Comparison of ENCODE assay signal across 14 cellular contexts in genomic region chr5:131530706-131531331, GRCh38.
A peak's percentile ranks its signal among the peaks of the same experiment; 100 is the strongest.
DNase-seq lines count a peak whose midpoint lies in the region; ATAC-seq and TF ChIP-seq lines count a peak whose summit lies in the region.
"Had no signal": no experiment of that assay in that cellular context is flagged by ENCODE, and none has a peak within 500 bp of the region (broad histone marks: within the 10 kb centered on the region; RNA-seq: fewer than 3 reads in every experiment).

No MANE protein-coding gene starts in this region.

- TF ChIP-seq POLR2A in gastrocnemius medialis (IDR thresholded peaks at IDR 0.05) = no peak

- peak; percentile 50 for ATAC-seq in naive thymus-derived CD4-positive, alpha-beta T cell
- ATAC-seq in gastrocnemius medialis (no peak), GM21619 (IDR thresholded peaks at IDR 0.05; ENCODE audit: unreplicated experiment) (no peak)

- H3K27me3 ChIP-seq in Karpas-422 (ENCODE audit: low read length) (no peaks in the 10 kb centered on the region), gastrocnemius medialis (no peaks in the 10 kb centered on the region)
- no peaks in the 10 kb centered on the region for H3K27me3 ChIP-seq in naive thymus-derived CD4-positive, alpha-beta T cell (ENCODE audit: control insufficient read depth in 2 of 2, insufficient read depth in 2 of 2, low read length in 2 of 2)

- no peak for TF ChIP-seq CTCF in gastrocnemius medialis (IDR thresholded peaks at IDR 0.05 in 4 of 5, conservative IDR thresholded peaks at IDR 0.05 in 1 of 5)

- peak overlapping the region; percentile 70 for H3K27ac Mint-ChIP-seq in T-helper 2 cell treated with Interferon-gamma antibody and Interleukin-4, amounts not matched to agents 5 μg/mL and 100 μg/mL, for 36 hours
- peak overlapping the region; percentile 78 to 89 (median 86) for H3K27ac Mint-ChIP-seq in naive thymus-derived CD4-positive, alpha-beta T cell

- H3K79me2 ChIP-seq in Karpas-422 (ENCODE audit: low read length) = peaks cover 85% of the 10 kb centered on the region
- H3K79me2 ChIP-seq: parathyroid adenoma had no signal

- peak; percentile 23 for DNase-seq in NCI-H345 (lab: John Stamatoyannopoulos, UW)
- DNase-seq in NCI-H345 treated with DMSO at 0.1 percent for 48 hours (lab: John Stamatoyannopoulos, UW; ENCODE audit: unreplicated experiment) = no peak
- no peak for DNase-seq in Karpas-422
- no peak for DNase-seq in T-helper 2 cell treated with Interferon-gamma antibody and Interleukin-4, amounts not matched to agents 5 μg/mL and 100 μg/mL, for 36 hours (ENCODE audit: low spot score)
- no peak for DNase-seq in naive thymus-derived CD4-positive, alpha-beta T cell
- DNase-seq in NCI-H774 (lab: John Stamatoyannopoulos, UW) = no peak
- DNase-seq in gastrocnemius medialis = no peak
- DNase-seq: DND-41; stimulated activated CD4-positive, alpha-beta T cell treated with anti-CD3 and anti-CD28 coated beads, Interleukin-1b, Interleukin-23, amount 100 ng/mL, for 48 hours; stimulated activated naive CD4-positive, alpha-beta T cell treated with Interleukin-2 at 50 U/mL for 16 hours had no signal

- POLR2A ChIA-PET in naive thymus-derived CD4-positive, alpha-beta T cell (lab: Charles Lee) = interaction anchor here (0.6 to 10.1 kb wide), 5 partner anchors 10 to 477 kb away, joined by 3 to 144 read pairs (median 8); no protein-coding TSS in a partner anchor

- H3K9ac ChIP-seq in Karpas-422 (ENCODE audit: low read length) = no peak overlapping the region
- H3K9ac ChIP-seq: parathyroid adenoma had no signal

- H3K36me3 ChIP-seq in Karpas-422 (ENCODE audit: insufficient read depth, low read length) = peaks cover 3% of the 10 kb centered on the region; the same call in 1 of the 2 replicates
- no peaks in the 10 kb centered on the region for H3K36me3 ChIP-seq in naive thymus-derived CD4-positive, alpha-beta T cell (ENCODE audit: control insufficient read depth in 2 of 3, insufficient read depth in 3 of 3, low read length in 3 of 3)
- no peaks in the 10 kb centered on the region for H3K36me3 ChIP-seq in gastrocnemius medialis

- peak overlapping the region; percentile 70 for H3K4me3 Mint-ChIP-seq in T-helper 2 cell treated with Interferon-gamma antibody and Interleukin-4, amounts not matched to agents 5 μg/mL and 100 μg/mL, for 36 hours
- peak overlapping the region; percentile 21 to 78 (median 70) for H3K4me3 Mint-ChIP-seq in naive thymus-derived CD4-positive, alpha-beta T cell

- intact Hi-C loops in naive thymus-derived CD4-positive, alpha-beta T cell (cut with micrococcal nuclease) = loop anchor here (1.0 to 5.0 kb wide), 3 partner anchors 11 to 101 kb away; no protein-coding TSS in a partner anchor
- intact Hi-C loops in gastrocnemius medialis (cut with DNase I; ENCODE audit: low total_unique reads) = no loop called here

- H3K9me3 ChIP-seq in Karpas-422 (ENCODE audit: low read length) (no peaks in the 10 kb centered on the region), gastrocnemius medialis (no peaks in the 10 kb centered on the region)
- H3K9me3 ChIP-seq in naive thymus-derived CD4-positive, alpha-beta T cell (ENCODE audit: control insufficient read depth in 2 of 3, low read length in 3 of 3) = no peaks in the 10 kb centered on the region

- peak overlapping the region; percentile 29 for H3K27ac ChIP-seq in Karpas-422 (ENCODE audit: low read length)
- peak overlapping the region; percentile 72 for H3K27ac ChIP-seq in naive thymus-derived CD4-positive, alpha-beta T cell (ENCODE audit: low read depth, low read length)
- peak overlapping the region in 1 of 4 donors; percentile 8 for H3K27ac ChIP-seq in gastrocnemius medialis
- H3K27ac ChIP-seq: HL-60, parathyroid adenoma had no signal

- CTCF ChIA-PET in naive thymus-derived CD4-positive, alpha-beta T cell (lab: Charles Lee) = interaction anchor here (0.9 to 1.2 kb wide), 4 partner anchors 13 to 78 kb away, joined by 3 to 4 read pairs (median 3); no protein-coding TSS in a partner anchor

- no peak overlapping the region for H2AFZ ChIP-seq in Karpas-422 (ENCODE audit: low read length)
- H2AFZ ChIP-seq: parathyroid adenoma had no signal

- H4K20me1 ChIP-seq in Karpas-422 (ENCODE audit: insufficient read depth, low read depth, low read length) = no peaks in the 10 kb centered on the region

- H3K36me3 Mint-ChIP-seq in T-helper 2 cell treated with Interferon-gamma antibody and Interleukin-4, amounts not matched to agents 5 μg/mL and 100 μg/mL, for 36 hours (ENCODE audit: low read depth) = peaks cover 19% of the 10 kb centered on the region
- H3K36me3 Mint-ChIP-seq in naive thymus-derived CD4-positive, alpha-beta T cell = peaks cover 0 to 26% (median 17%) of the 10 kb centered on the region in 5 donors

- H3K4me3 ChIP-seq in Karpas-422 (ENCODE audit: low read length) (no peak overlapping the region), gastrocnemius medialis (no peak overlapping the region)
- no peak overlapping the region for H3K4me3 ChIP-seq in naive thymus-derived CD4-positive, alpha-beta T cell (ENCODE audit: low read length)
- H3K4me3 ChIP-seq: lung had no signal

- no peaks in the 10 kb centered on the region for H3K27me3 Mint-ChIP-seq in T-helper 2 cell treated with Interferon-gamma antibody and Interleukin-4, amounts not matched to agents 5 μg/mL and 100 μg/mL, for 36 hours (ENCODE audit: low read depth)
- no peaks in the 10 kb centered on the region for H3K27me3 Mint-ChIP-seq in naive thymus-derived CD4-positive, alpha-beta T cell

- peaks cover 73% of the 10 kb centered on the region for H3K4me1 ChIP-seq in Karpas-422 (ENCODE audit: low read length)
- peaks cover 45 to 76% of the 10 kb centered on the region in 2 donors for H3K4me1 ChIP-seq in naive thymus-derived CD4-positive, alpha-beta T cell (ENCODE audit: control insufficient read depth in 2 of 2, insufficient read depth in 2 of 2, low read length in 2 of 2)
- peaks cover 11 to 26% of the 10 kb centered on the region in 2 donors for H3K4me1 ChIP-seq in gastrocnemius medialis

- in situ Hi-C loops in gastrocnemius medialis (cut with MboI; ENCODE audit: low sequenced_read_pairs in 4 of 4) = no loop called here

- H3K4me1 Mint-ChIP-seq in T-helper 2 cell treated with Interferon-gamma antibody and Interleukin-4, amounts not matched to agents 5 μg/mL and 100 μg/mL, for 36 hours (ENCODE audit: low read depth) = peaks cover 67% of the 10 kb centered on the region
- peaks cover 53 to 92% (median 82%) of the 10 kb centered on the region in 7 donors for H3K4me1 Mint-ChIP-seq in naive thymus-derived CD4-positive, alpha-beta T cell

- H3K4me2 ChIP-seq in Karpas-422 (ENCODE audit: low read depth, low read length, poor library complexity, severe bottlenecking) = no peak overlapping the region

- H3K9me2 ChIP-seq in Karpas-422 (replicated peaks; ENCODE audit: insufficient read depth, low read length) = no peaks in the 10 kb centered on the region

- H3K9me3 Mint-ChIP-seq in T-helper 2 cell treated with Interferon-gamma antibody and Interleukin-4, amounts not matched to agents 5 μg/mL and 100 μg/mL, for 36 hours = no peaks in the 10 kb centered on the region
- H3K9me3 Mint-ChIP-seq in naive thymus-derived CD4-positive, alpha-beta T cell = no peaks in the 10 kb centered on the region
